ENCODE assay signal across 8 cellular contexts in the genomic region with DNA sequence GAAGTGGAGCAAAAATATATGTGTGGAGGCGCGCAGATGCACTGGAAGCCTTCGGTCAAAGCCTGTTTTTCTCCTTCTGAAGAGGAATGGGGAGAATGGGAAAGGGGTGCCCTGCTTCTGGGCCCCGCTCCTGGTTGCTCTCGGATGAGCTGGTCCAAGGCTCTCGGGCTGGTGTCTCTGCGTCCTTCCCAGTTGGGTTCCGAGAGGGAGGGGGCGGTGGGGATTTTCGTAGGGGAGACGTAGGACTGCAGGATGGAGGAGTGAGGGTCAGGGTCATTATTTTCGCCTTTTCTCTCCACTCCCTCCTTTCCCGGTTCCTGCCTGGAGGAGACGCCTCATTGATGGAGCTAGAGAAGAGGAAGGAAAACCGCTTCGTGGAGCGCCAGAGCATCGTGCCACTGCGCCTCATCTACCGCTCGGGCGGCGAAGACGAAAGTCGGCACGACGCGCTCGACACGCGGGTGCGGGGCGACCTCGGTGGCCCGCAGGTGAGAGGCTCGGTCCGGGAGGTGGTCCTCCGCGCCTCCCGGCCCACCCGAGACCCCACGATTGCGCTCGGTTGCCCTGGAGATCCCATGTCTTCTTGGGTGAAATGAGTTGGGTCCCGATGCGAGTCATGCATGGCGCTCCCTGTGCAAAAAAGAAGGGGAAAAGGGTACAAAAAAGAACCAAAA. TPM values are rescaled to one million over a fixed set of nuclear protein-coding genes. Genes with fewer than 3 reads are reported as not detected.
DNase-seq lines count a peak whose midpoint lies in the region; ATAC-seq and TF ChIP-seq lines count a peak whose summit lies in the region.

No MANE protein-coding gene starts in this region.

- H3K36me3 ChIP-seq in left ventricle myocardium inferior, result no peaks in the 10 kb centered on the region

- intact Hi-C loops in CD4-positive, alpha-beta T cell (cut with DNase I, micrococcal nuclease), result loop anchor here in 1 of 2 experiments (10.0 kb wide), 1 partner anchor 280 kb away; no protein-coding TSS in a partner anchor
- intact Hi-C loops in left ventricle myocardium inferior (cut with micrococcal nuclease) (no loop called here), posterior cingulate gyrus (cut with DNase I) (loop anchor here (5.0 kb wide), 2 partner anchors 58 to 177 kb away; a partner anchor contains a TSS)

- H3K9me3 ChIP-seq in CD4-positive, alpha-beta T cell (ENCODE audit: control insufficient read depth, low read length), result no peaks in the 10 kb centered on the region
- no peaks in the 10 kb centered on the region for H3K9me3 ChIP-seq in left ventricle myocardium inferior (replicated peaks)

- H3K4me3 ChIP-seq in left ventricle myocardium inferior, result peak overlapping the region; percentile 92

- H3K9me3 Mint-ChIP-seq in CD4-positive, alpha-beta T cell, result no peaks in the 10 kb centered on the region
- no peaks in the 10 kb centered on the region for H3K9me3 Mint-ChIP-seq in activated naive CD8-positive, alpha-beta T cell treated with anti-CD3 and anti-CD28 coated beads, Interleukin-2, amount 10 ng/mL, durations not matched to agents 7 days and 5 days

- H3K27me3 Mint-ChIP-seq in CD4-positive, alpha-beta T cell, result peaks cover 9% of the 10 kb centered on the region
- peaks cover 22% of the 10 kb centered on the region for H3K27me3 Mint-ChIP-seq in activated naive CD8-positive, alpha-beta T cell treated with anti-CD3 and anti-CD28 coated beads, Interleukin-2, amount 10 ng/mL, durations not matched to agents 7 days and 5 days

- POLR2A ChIA-PET in CD4-positive, alpha-beta T cell (lab: Charles Lee), result interaction anchor here (0.6 to 2.3 kb wide), 7 partner anchors 10 to 774 kb away, joined by 3 to 11 read pairs (median 5); a partner anchor contains a TSS
- POLR2A ChIA-PET in activated naive CD8-positive, alpha-beta T cell treated with anti-CD3 and anti-CD28 coated beads, Interleukin-2, amount 10 ng/mL, durations not matched to agents 7 days and 5 days (lab: Charles Lee), result interaction anchor here (1.0 to 1.5 kb wide), 4 partner anchors 8 to 783 kb away, joined by 3 to 12 read pairs (median 4); a partner anchor contains a TSS

- peak overlapping the region; percentile 88 for H3K4me3 Mint-ChIP-seq in CD4-positive, alpha-beta T cell
- H3K4me3 Mint-ChIP-seq in activated naive CD8-positive, alpha-beta T cell treated with anti-CD3 and anti-CD28 coated beads, Interleukin-2, amount 10 ng/mL, durations not matched to agents 7 days and 5 days, result peak overlapping the region; percentile 90

- H3K4me1 ChIP-seq in left ventricle myocardium inferior, result peaks cover 20% of the 10 kb centered on the region

- TF ChIP-seq CTCF in CD4-positive, alpha-beta T cell (IDR thresholded peaks at IDR 0.05), result no peak
- no peak for TF ChIP-seq CTCF in left ventricle myocardium inferior (IDR thresholded peaks at IDR 0.05; ENCODE audit: borderline replicate concordance)

- H3K27ac ChIP-seq in CD4-positive, alpha-beta T cell (ENCODE audit: low read depth, low read length), result no peak overlapping the region
- no peak overlapping the region for H3K27ac ChIP-seq in left ventricle myocardium inferior (replicated peaks)

- no peaks in the 10 kb centered on the region for H3K27me3 ChIP-seq in CD4-positive, alpha-beta T cell (ENCODE audit: control insufficient read depth, insufficient read depth, low read length)
- H3K27me3 ChIP-seq in left ventricle myocardium inferior (ENCODE audit: low read depth), result no peaks in the 10 kb centered on the region

- H3K4me1 Mint-ChIP-seq in CD4-positive, alpha-beta T cell (ENCODE audit: low read depth), result peaks cover 3% of the 10 kb centered on the region
- H3K4me1 Mint-ChIP-seq in activated naive CD8-positive, alpha-beta T cell treated with anti-CD3 and anti-CD28 coated beads, Interleukin-2, amount 10 ng/mL, durations not matched to agents 7 days and 5 days, result peaks cover 12% of the 10 kb centered on the region

- CTCF ChIA-PET in CD4-positive, alpha-beta T cell (lab: Charles Lee), result no interaction called here

- ATAC-seq in CD4-positive, alpha-beta T cell (ENCODE audit: poor library complexity), result no peak
- peak; percentile 0 for ATAC-seq in GM19397 (IDR thresholded peaks at IDR 0.05; ENCODE audit: unreplicated experiment)
- ATAC-seq in activated naive CD8-positive, alpha-beta T cell treated with anti-CD3 and anti-CD28 coated beads, Interleukin-2, amount 10 ng/mL, durations not matched to agents 7 days and 5 days (ENCODE audit: low read depth), result peak; percentile 0

- no peaks in the 10 kb centered on the region for H3K36me3 Mint-ChIP-seq in CD4-positive, alpha-beta T cell (ENCODE audit: low read depth)
- H3K36me3 Mint-ChIP-seq in activated naive CD8-positive, alpha-beta T cell treated with anti-CD3 and anti-CD28 coated beads, Interleukin-2, amount 10 ng/mL, durations not matched to agents 7 days and 5 days, result peaks cover 2% of the 10 kb centered on the region

- no peak overlapping the region for H3K27ac Mint-ChIP-seq in CD4-positive, alpha-beta T cell
- H3K27ac Mint-ChIP-seq in activated naive CD8-positive, alpha-beta T cell treated with anti-CD3 and anti-CD28 coated beads, Interleukin-2, amount 10 ng/mL, durations not matched to agents 7 days and 5 days, result no peak overlapping the region

- peak in 1 of 10 experiments; percentile 2 for DNase-seq in CD4-positive, alpha-beta T cell
- DNase-seq in NCI-H2107 treated with DMSO at 0.1 percent for 48 hours (lab: John Stamatoyannopoulos, UW; ENCODE audit: unreplicated experiment), result peak; percentile 13
- DNase-seq in activated naive CD8-positive, alpha-beta T cell treated with anti-CD3 and anti-CD28 coated beads, Interleukin-2, amount 10 ng/mL, durations not matched to agents 7 days and 5 days, result peak; percentile 45
- DNase-seq in left ventricle myocardium inferior, result no peak
- peak; percentile 39 to 90 (median 52) for DNase-seq in posterior cingulate gyrus
- DNase-seq in SKM-1 (lab: John Stamatoyannopoulos, UW; ENCODE audit: unreplicated experiment), result no peak
- DNase-seq in H4 (ENCODE audit: low spot score), result no peak

RNA-seq across cellular contexts. Expression of a gene that starts 0.8 kb away (rescaled TPM):
- under 1 TPM; 0.60 to 0.64 TPM for total RNA-seq in CD4-positive, alpha-beta T cell
- total RNA-seq in activated naive CD8-positive, alpha-beta T cell treated with anti-CD3 and anti-CD28 coated beads, Interleukin-2, amount 10 ng/mL, durations not matched to agents 7 days and 5 days, result 1 to 10 TPM; 4.6 TPM
- total RNA-seq in left ventricle myocardium inferior, result 1.9 TPM
- total RNA-seq in H4 (2014; rRNA removed; shearing (Covaris generic)), result 9.1 and 15.0 TPM in 2 replicates

RNA-seq across cellular contexts. Expression of a gene that starts 58.5 kb away (rescaled TPM):
- total RNA-seq in CD4-positive, alpha-beta T cell, result 10 to 100 TPM; 58.1 to 61.9 TPM
- total RNA-seq in activated naive CD8-positive, alpha-beta T cell treated with anti-CD3 and anti-CD28 coated beads, Interleukin-2, amount 10 ng/mL, durations not matched to agents 7 days and 5 days, result 10 to 100 TPM; 59.5 to 61.2 TPM
- total RNA-seq in left ventricle myocardium inferior, result 1.3 TPM
- total RNA-seq in H4 (2014; rRNA removed; shearing (Covaris generic)), result 77.7 and 87.3 TPM in 2 replicates

RNA-seq across cellular contexts. Expression of a gene that starts 58.7 kb away (rescaled TPM):
- total RNA-seq in CD4-positive, alpha-beta T cell, result 10 to 100 TPM in 1 of 2 experiments, 1 to 10 TPM in 1; 9.4 to 11.1 TPM
- 10 to 100 TPM; 47.6 to 51.6 TPM for total RNA-seq in activated naive CD8-positive, alpha-beta T cell treated with anti-CD3 and anti-CD28 coated beads, Interleukin-2, amount 10 ng/mL, durations not matched to agents 7 days and 5 days
- 27.0 TPM for total RNA-seq in left ventricle myocardium inferior
- 15.4 and 38.4 TPM in 2 replicates for total RNA-seq in H4 (2014; rRNA removed; shearing (Covaris generic))

Comparison
In these comparisons a context has a peak if more than half of its experiments do, and no peak if none do; other contexts are left out.
1. DNase-seq: peak in NCI-H2107 treated with DMSO at 0.1 percent for 48 hours (single experiment), activated naive CD8-positive, alpha-beta T cell treated with anti-CD3 and anti-CD28 coated beads, Interleukin-2, amount 10 ng/mL, durations not matched to agents 7 days and 5 days (single experiment) and posterior cingulate gyrus (10 of 10); none in left ventricle myocardium inferior (single experiment), SKM-1 (single experiment) and H4 (single experiment).
2. RNA of a gene that starts 58.5 kb away (total RNA-seq): 77.7 to 87.3 TPM in H4, 58.1 to 61.9 TPM in CD4-positive, alpha-beta T cell and 59.5 to 61.2 TPM in activated naive CD8-positive, alpha-beta T cell treated with anti-CD3 and anti-CD28 coated beads, Interleukin-2, amount 10 ng/mL, durations not matched to agents 7 days and 5 days; 1.3 TPM in left ventricle myocardium inferior (single experiment); every median in the first group is over 10 times any median in the second.